In genomic region chr11:75399344-75400109, GRCh38 we compare ENCODE assay signal across 8 cellular contexts. TPM values are rescaled to one million over a fixed set of nuclear protein-coding genes. Genes with fewer than 3 reads are reported as not detected.
A peak's percentile ranks its signal among the peaks of the same experiment; 100 is the strongest.
DNase-seq lines count a peak whose midpoint lies in the region; ATAC-seq and TF ChIP-seq lines count a peak whose summit lies in the region.

RPS3 (plus strand) TSS chr11:75399518; CDS start chr11:75399548, 30 bp downstream.

- peak; percentile 76 for ATAC-seq in GM18873 (IDR thresholded peaks at IDR 0.05; ENCODE audit: low FRiP score, unreplicated experiment)
- peak; percentile 85 for ATAC-seq in HG03139 (IDR thresholded peaks at IDR 0.05; ENCODE audit: unreplicated experiment)
- ATAC-seq in activated B cell treated with CpG ODN at 0.5 μM for 24 hours (ENCODE audit: low read depth): peak; percentile 91

- DNase-seq in AG08396 (ENCODE audit: low spot score) (peak; percentile 94), NCI-H2227 treated with DMSO at 0.1 percent for 48 hours (lab: John Stamatoyannopoulos, UW) (peak; percentile 94), activated B cell treated with CpG ODN at 0.5 μM for 24 hours (peak; percentile 83), caudate nucleus (lab: John Stamatoyannopoulos, UW) (peak in 60 of 61 donors; percentile 39 to 95 (median 86)), islet precursor cell (peak; percentile 96)
- DNase-seq in stimulated activated CD4-positive, alpha-beta T cell treated with anti-CD3 and anti-CD28 coated beads, Interleukin-12 subunit alpha, Interleukin-12 subunit beta, amount 100 ng/mL, for 48 hours (ENCODE audit: low read depth in 2 of 3, low spot score in 1 of 3): peak; percentile 77 to 87 (median 86)

- CTCF ChIA-PET in activated B cell treated with CpG ODN at 0.5 μM for 24 hours (lab: Charles Lee): interaction anchor here (0.9 to 2.6 kb wide), 4 partner anchors 9 to 139 kb away, joined by 3 to 8 read pairs (median 4); no protein-coding TSS in a partner anchor

- peak within 1 kb of the TSS; percentile 98 for H3K27ac Mint-ChIP-seq in activated B cell treated with CpG ODN at 0.5 μM for 24 hours

- peak within 1 kb of the TSS; percentile 99 for H3K4me3 Mint-ChIP-seq in activated B cell treated with CpG ODN at 0.5 μM for 24 hours

- H3K9me3 Mint-ChIP-seq in activated B cell treated with CpG ODN at 0.5 μM for 24 hours: no peaks in the 10 kb centered on the region

- H3K27me3 Mint-ChIP-seq in activated B cell treated with CpG ODN at 0.5 μM for 24 hours: peaks cover 5% of the 10 kb centered on the region

- peaks cover 52% of the 10 kb centered on the region for H3K36me3 Mint-ChIP-seq in activated B cell treated with CpG ODN at 0.5 μM for 24 hours (ENCODE audit: low read depth)

- POLR2A ChIA-PET in activated B cell treated with CpG ODN at 0.5 μM for 24 hours (lab: Charles Lee): interaction anchor here (0.5 to 1.4 kb wide), 5 partner anchors 9 to 808 kb away, joined by 3 to 5 read pairs (median 3); no protein-coding TSS in a partner anchor

- intact Hi-C loops in activated B cell treated with CpG ODN at 0.5 μM for 24 hours (cut with micrococcal nuclease): loop anchor here (1.0 to 10.0 kb wide), 6 partner anchors 31 to 1005 kb away; partner anchors contain the start of genes GDPD5, PGM2L1 and WNT11

- peaks cover 49% of the 10 kb centered on the region for H3K4me1 Mint-ChIP-seq in activated B cell treated with CpG ODN at 0.5 μM for 24 hours

- peak within 1 kb of the TSS; percentile 86 for H3K27ac ChIP-seq in caudate nucleus (ENCODE audit: low read depth, low read length)

- no peak for TF ChIP-seq CTCF in activated B cell treated with CpG ODN at 0.5 μM for 24 hours (IDR thresholded peaks at IDR 0.05)

RNA-seq across cellular contexts. Expression of gene RPS3, which starts in this region (rescaled TPM):
- total RNA-seq in activated B cell treated with CpG ODN at 0.5 μM for 24 hours: 4,635 and 5,236 TPM in 2 replicates

Comparison
In these comparisons a context has a peak if more than half of its experiments do, and no peak if none do; other contexts are left out.
1. Peak in every context shown above with its lines: DNase-seq, ATAC-seq and H3K27ac ChIP-seq.